Comparison of ENCODE assay signal across 8 cellular contexts in genomic region chr2:233061591-233062446, GRCh38. TPM values are rescaled to one million over a fixed set of nuclear protein-coding genes. Genes with fewer than 3 reads are reported as not detected.
DNase-seq lines count a peak whose midpoint lies in the region; ATAC-seq and TF ChIP-seq lines count a peak whose summit lies in the region.

No MANE protein-coding gene starts in this region.

- no peaks in the 10 kb centered on the region for H3K27me3 ChIP-seq in OCI-LY3 (ENCODE audit: low read depth, low read length)

- TF ChIP-seq CTCF in OCI-LY3 (IDR thresholded peaks at IDR 0.05; ENCODE audit: low read depth, low read length) (peak; percentile 20; the same call in 1 of the 2 replicates), choroid plexus epithelial cell (conservative IDR thresholded peaks at IDR 0.05; ENCODE audit: low read depth, low read length) (peak; percentile 36)

- peak overlapping the region; percentile 99 for H3K4me3 ChIP-seq in OCI-LY3 (ENCODE audit: low read length)
- H3K4me3 ChIP-seq in choroid plexus epithelial cell (ENCODE audit: low read depth, low read length), result no peak overlapping the region

- DNase-seq in ELF-1 (ENCODE audit: low read depth, low spot score) (peak; percentile 79), choroid plexus epithelial cell (ENCODE audit: low read depth) (peak; percentile 42), mucosa of gallbladder (ENCODE audit: low spot score) (peak; percentile 47), putamen (ENCODE audit: low spot score) (no peak), NCI-H1092 (lab: John Stamatoyannopoulos, UW) (no peak)

- peak overlapping the region; percentile 96 for H3K27ac ChIP-seq in OCI-LY3 (ENCODE audit: low read length)

- no peaks in the 10 kb centered on the region for H3K9me3 ChIP-seq in OCI-LY3 (ENCODE audit: insufficient read depth, low read length)

- H3K4me2 ChIP-seq in OCI-LY3 (ENCODE audit: low read length), result peak overlapping the region; percentile 99

- peaks cover 74% of the 10 kb centered on the region for H3K79me2 ChIP-seq in OCI-LY3 (ENCODE audit: low read length)

- H3K9ac ChIP-seq in OCI-LY3 (ENCODE audit: low read length), result peak overlapping the region; percentile 100

- peaks cover 50% of the 10 kb centered on the region for H3K36me3 ChIP-seq in OCI-LY3 (replicated peaks; ENCODE audit: low read depth, low read length)

- peaks cover 31% of the 10 kb centered on the region for H3K4me1 ChIP-seq in OCI-LY3 (ENCODE audit: low read length)

- H2AFZ ChIP-seq in OCI-LY3 (ENCODE audit: low read depth, low read length), result no peak overlapping the region

- H4K20me1 ChIP-seq in OCI-LY3 (ENCODE audit: insufficient read depth, low read length), result peaks cover 47% of the 10 kb centered on the region

- ATAC-seq in GM21447 (IDR thresholded peaks at IDR 0.05; ENCODE audit: unreplicated experiment) (peak; percentile 25), GM18873 (IDR thresholded peaks at IDR 0.05; ENCODE audit: low FRiP score, unreplicated experiment) (no peak)

RNA-seq across cellular contexts. Expression of gene INPP5D, which starts 1.7 kb away (rescaled TPM):
- 30.4 TPM for total RNA-seq in mucosa of gallbladder

RNA-seq across cellular contexts. Expression of gene NEU2, which starts 29.3 kb away (rescaled TPM):
- total RNA-seq in mucosa of gallbladder, result not detected

RNA-seq across cellular contexts. Expression of gene NGEF, which starts 48.8 kb away (rescaled TPM):
- total RNA-seq in mucosa of gallbladder, result 12.0 TPM

Comparison
In these comparisons a context has a peak if more than half of its experiments do, and no peak if none do; other contexts are left out.
1. DNase-seq: peak in ELF-1 (single experiment), choroid plexus epithelial cell (single experiment) and mucosa of gallbladder (single experiment); none in putamen (single experiment) and NCI-H1092 (single experiment).